27 cellular contexts compared by ENCODE assay signal in genomic region chr14:99158646-99159165, GRCh38.
"Had no signal": no experiment of that assay in that cellular context is flagged by ENCODE, and none has a peak within 500 bp of the region (broad histone marks: within the 10 kb centered on the region; RNA-seq: fewer than 3 reads in every experiment).

No MANE protein-coding gene starts in this region.

- H3K27me3 ChIP-seq: brain microvascular endothelial cell, left lung, thyroid gland, upper lobe of right lung had no signal

- H3K4me3 Mint-ChIP-seq: activated CD4-positive, alpha-beta memory T cell treated with anti-CD3 and anti-CD28 coated beads for 36 hours; activated T-helper 17 cell treated with anti-CD3 and anti-CD28 coated beads, Interleukin-2, amount 50 U/mL, for 72 hours; nephron; stimulated activated memory B cell treated with anti-CD40 and anti-IgM and Interleukin-4, amounts not matched to agents 10 μg/mL and 1 μg/mL and 100 μg/mL, for 72 hours; stimulated activated naive CD8-positive, alpha-beta T cell treated with anti-CD3 and anti-CD28 coated beads, Interleukin-15, amount 100 ng/mL, for 72 hours; T-helper 1 cell treated with Interleukin-12 subunit alpha and Interleukin-12 subunit beta and Interleukin-4 antibody, amounts not matched to agents 30 μg/mL and 1 μg/mL, for 36 hours had no signal

- H3K36me3 Mint-ChIP-seq: stimulated activated memory B cell treated with anti-CD40 and anti-IgM and Interleukin-4, amounts not matched to agents 10 μg/mL and 1 μg/mL and 100 μg/mL, for 72 hours had no signal

- ATAC-seq: activated T-helper 17 cell treated with anti-CD3 and anti-CD28 coated beads, Interleukin-2, amount 50 U/mL, for 72 hours; heart left ventricle; mucosa of descending colon; stimulated activated memory B cell treated with anti-CD40 and anti-IgM and Interleukin-4, amounts not matched to agents 10 μg/mL and 1 μg/mL and 100 μg/mL, for 72 hours; stimulated activated naive CD8-positive, alpha-beta T cell treated with anti-CD3 and anti-CD28 coated beads, Interleukin-15, amount 100 ng/mL, for 72 hours; upper lobe of right lung had no signal

- H3K4me1 Mint-ChIP-seq: stimulated activated memory B cell treated with anti-CD40 and anti-IgM and Interleukin-4, amounts not matched to agents 10 μg/mL and 1 μg/mL and 100 μg/mL, for 72 hours had no signal

- DNase-seq: activated CD4-positive, alpha-beta memory T cell treated with anti-CD3 and anti-CD28 coated beads for 36 hours; activated CD4-positive, alpha-beta T cell treated with anti-CD3 and anti-CD28 coated beads for 48 hours; activated naive CD4-positive, alpha-beta T cell treated with Interleukin-2 at 50 U/mL for 16 hours; activated T-cell treated with anti-CD3 and anti-CD28 coated beads, Interleukin-2, amount 50 U/mL, for 1 hour; amniotic stem cell; brain microvascular endothelial cell; cortex of kidney; foreskin fibroblast; left lung; mucosa of descending colon; psoas muscle; stimulated activated CD4-positive, alpha-beta T cell treated with anti-CD3 and anti-CD28 coated beads, Interleukin-1b, Interleukin-23, amount 100 ng/mL, for 48 hours; stimulated activated CD4-positive, alpha-beta T cell treated with anti-CD3 and anti-CD28 coated beads, Interleukin-4, amount 100 ng/mL, for 4 hours; stimulated activated CD8-positive, alpha-beta memory T cell treated with anti-CD3 and anti-CD28 coated beads, Interleukin-4, amount 100 ng/mL, for 48 hours; stimulated activated naive CD8-positive, alpha-beta T cell treated with anti-CD3 and anti-CD28 coated beads, Interleukin-15, amount 100 ng/mL, for 72 hours; T-helper 9 cell; thyroid gland; upper lobe of right lung had no signal

- H3K27me3 Mint-ChIP-seq: activated CD4-positive, alpha-beta memory T cell treated with anti-CD3 and anti-CD28 coated beads for 36 hours; activated T-helper 17 cell treated with anti-CD3 and anti-CD28 coated beads, Interleukin-2, amount 50 U/mL, for 72 hours; stimulated activated memory B cell treated with anti-CD40 and anti-IgM and Interleukin-4, amounts not matched to agents 10 μg/mL and 1 μg/mL and 100 μg/mL, for 72 hours; stimulated activated naive CD8-positive, alpha-beta T cell treated with anti-CD3 and anti-CD28 coated beads, Interleukin-15, amount 100 ng/mL, for 72 hours had no signal

- H3K4me3 ChIP-seq: heart left ventricle, left lung, lung, mucosa of descending colon, psoas muscle, SK-N-MC, smooth muscle cell, thyroid gland, upper lobe of right lung had no signal

- H3K4me2 ChIP-seq: smooth muscle cell had no signal

- H3K36me3 ChIP-seq: brain microvascular endothelial cell, heart left ventricle, left lung, thyroid gland, upper lobe of right lung had no signal

- H3K4me1 ChIP-seq: thyroid gland had no signal

- H3K27ac ChIP-seq: brain microvascular endothelial cell, heart left ventricle, left lung, psoas muscle, SK-N-MC, thyroid gland, upper lobe of right lung, VCaP had no signal

- H3K27ac Mint-ChIP-seq: activated CD4-positive, alpha-beta memory T cell treated with anti-CD3 and anti-CD28 coated beads for 36 hours; activated T-helper 17 cell treated with anti-CD3 and anti-CD28 coated beads, Interleukin-2, amount 50 U/mL, for 72 hours; nephron; stimulated activated memory B cell treated with anti-CD40 and anti-IgM and Interleukin-4, amounts not matched to agents 10 μg/mL and 1 μg/mL and 100 μg/mL, for 72 hours; T-helper 1 cell treated with Interleukin-12 subunit alpha and Interleukin-12 subunit beta and Interleukin-4 antibody, amounts not matched to agents 30 μg/mL and 1 μg/mL, for 36 hours had no signal
